24 cellular contexts compared by ENCODE assay signal in the genomic region with DNA sequence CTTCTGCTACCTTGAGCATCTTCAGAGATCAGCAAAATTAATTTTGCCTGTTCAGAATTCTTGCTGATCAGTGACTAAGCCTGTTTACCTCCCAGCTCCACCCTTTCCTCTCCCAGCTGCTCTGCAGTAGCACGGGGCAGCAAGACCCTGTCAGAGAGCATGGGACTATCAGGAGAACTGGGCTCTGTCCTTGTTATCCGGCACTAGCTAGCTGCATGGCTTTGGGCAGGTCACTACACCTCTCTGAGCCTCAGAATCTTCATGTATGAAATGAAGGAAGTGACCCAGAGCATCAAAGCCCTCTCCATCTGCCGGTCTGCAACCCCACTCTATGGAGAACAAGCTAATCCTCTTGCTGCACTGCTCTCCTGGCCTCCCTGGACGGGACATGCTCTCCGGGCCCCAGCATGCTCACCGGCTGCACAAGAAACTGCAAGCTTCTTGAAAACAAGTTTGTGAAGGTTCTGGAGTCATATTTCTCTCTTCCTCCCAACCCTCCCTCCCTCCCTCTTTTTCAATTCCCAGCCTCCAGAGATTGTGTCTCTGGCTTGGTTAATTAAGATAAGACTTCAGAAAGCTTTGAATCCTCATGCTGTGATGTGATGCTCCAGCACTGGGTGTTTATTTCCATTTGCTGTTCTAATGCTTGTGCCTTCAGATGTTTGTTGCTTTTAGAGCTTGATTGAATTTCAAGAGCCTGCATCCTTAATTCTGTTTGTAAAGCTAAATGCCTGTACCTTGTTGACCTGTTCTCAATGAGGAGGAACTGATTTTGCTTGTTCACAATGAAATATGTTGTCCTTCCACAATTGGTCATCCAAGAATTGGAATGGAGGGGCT.
DNase-seq lines count a peak whose midpoint lies in the region; ATAC-seq, FAIRE-seq and TF ChIP-seq lines count a peak whose summit lies in the region.
"Had no signal": no experiment of that assay in that cellular context is flagged by ENCODE, and none has a peak within 500 bp of the region (broad histone marks: within the 10 kb centered on the region; RNA-seq: fewer than 3 reads in every experiment).

No MANE protein-coding gene starts in this region.

- H3K4me1 Mint-ChIP-seq in CD4-positive, CD25-positive, alpha-beta regulatory T cell, result peaks cover 0 to 9% (median 0%) of the 10 kb centered on the region in 4 donors
- H3K4me1 Mint-ChIP-seq: immature natural killer cell; stimulated activated naive CD8-positive, alpha-beta T cell treated with anti-CD3 and anti-CD28 coated beads, Interleukin-15, amount 100 ng/mL, for 72 hours had no signal

- WGBS in pancreas, 2 donors, result 84 to 89% methylated on average over 6 of the region's 6 CpGs

- no peaks in the 10 kb centered on the region for H3K27me3 Mint-ChIP-seq in CD4-positive, CD25-positive, alpha-beta regulatory T cell
- H3K27me3 Mint-ChIP-seq: effector memory CD8-positive, alpha-beta T cell; stimulated activated naive CD8-positive, alpha-beta T cell treated with anti-CD3 and anti-CD28 coated beads, Interleukin-15, amount 100 ng/mL, for 72 hours had no signal

- H3K27ac Mint-ChIP-seq in CD4-positive, CD25-positive, alpha-beta regulatory T cell, result peak overlapping the region in 2 of 3 donors; percentile 54 to 82
- H3K27ac Mint-ChIP-seq: activated T-helper 1 cell treated with anti-CD3 and anti-CD28 coated beads, Interleukin-12 subunit alpha, Interleukin-12 subunit beta, Interleukin-2, Interleukin-4 antibody, amounts not matched to agents 30 ng/mL and 10 ng/mL and 1 ng/mL, durations not matched to agents 14 hours and 24 hours and 36 hours; effector memory CD8-positive, alpha-beta T cell; GM23338 had no signal

- no peaks in the 10 kb centered on the region for H3K9me3 ChIP-seq in CD4-positive, CD25-positive, alpha-beta regulatory T cell (ENCODE audit: control insufficient read depth in 2 of 2, low read length in 2 of 2)
- H3K9me3 ChIP-seq in pancreas, result no peaks in the 10 kb centered on the region
- H3K9me3 ChIP-seq: left lung had no signal

- no peak for TF ChIP-seq CTCF in pancreas (IDR thresholded peaks at IDR 0.05)

- no peak overlapping the region for H3K4me3 ChIP-seq in CD4-positive, CD25-positive, alpha-beta regulatory T cell (ENCODE audit: low read depth, low read length)
- no peak overlapping the region for H3K4me3 ChIP-seq in pancreas
- H3K4me3 ChIP-seq: coronary artery, GM23338, left lung had no signal

- no peaks in the 10 kb centered on the region for H3K27me3 ChIP-seq in CD4-positive, CD25-positive, alpha-beta regulatory T cell (ENCODE audit: control insufficient read depth, insufficient read depth, low read length)
- no peaks in the 10 kb centered on the region for H3K27me3 ChIP-seq in pancreas
- H3K27me3 ChIP-seq: left lung had no signal

- H3K36me3 Mint-ChIP-seq in CD4-positive, CD25-positive, alpha-beta regulatory T cell, result peaks cover 36% of the 10 kb centered on the region
- H3K36me3 Mint-ChIP-seq: activated naive CD4-positive, alpha-beta T cell treated with anti-CD3 and anti-CD28 coated beads, Interleukin-2, amount 50 U/mL, for 72 hours had no signal

- FAIRE-seq in pancreas (lab: Jason Lieb, UNC), result no peak
- FAIRE-seq: bronchial epithelial cell, small intestine had no signal

- H3K9me3 Mint-ChIP-seq in CD4-positive, CD25-positive, alpha-beta regulatory T cell, result no peaks in the 10 kb centered on the region
- H3K9me3 Mint-ChIP-seq: activated naive CD4-positive, alpha-beta T cell treated with anti-CD3 and anti-CD28 coated beads, Interleukin-2, amount 50 U/mL, for 72 hours; activated T-helper 1 cell treated with anti-CD3 and anti-CD28 coated beads, Interleukin-12 subunit alpha, Interleukin-12 subunit beta, Interleukin-2, Interleukin-4 antibody, amounts not matched to agents 30 ng/mL and 10 ng/mL and 1 ng/mL, durations not matched to agents 14 hours and 24 hours and 36 hours; effector memory CD8-positive, alpha-beta T cell; GM23338; immature natural killer cell; stimulated activated naive CD8-positive, alpha-beta T cell treated with anti-CD3 and anti-CD28 coated beads, Interleukin-15, amount 100 ng/mL, for 72 hours had no signal

- DNase-seq in DMS53 treated with DMSO at 0.1 percent for 48 hours (lab: John Stamatoyannopoulos, UW; ENCODE audit: unreplicated experiment) (peak; percentile 56), DMS53 (lab: John Stamatoyannopoulos, UW) (no peak), iris pigment epithelial cell (ENCODE audit: low read depth) (peak; percentile 46), pancreas (no peak), iPS-NIHi11 (ENCODE audit: low spot score) (no peak), HCEC 1CT (no peak)
- DNase-seq in CD4-positive, CD25-positive, alpha-beta regulatory T cell, result no peak
- DNase-seq: effector memory CD8-positive, alpha-beta T cell; foreskin melanocyte; immature natural killer cell; Kasumi-1; left lung; NCI-H146; SHP77 treated with DMSO at 0.1 percent for 48 hours; small intestine; stimulated activated naive CD8-positive, alpha-beta T cell treated with anti-CD3 and anti-CD28 coated beads, Interleukin-15, amount 100 ng/mL, for 72 hours had no signal

- H3K36me3 ChIP-seq in CD4-positive, CD25-positive, alpha-beta regulatory T cell (ENCODE audit: control insufficient read depth, insufficient read depth, low read length), result peaks cover 79% of the 10 kb centered on the region
- peaks cover 0 to 4% (median 0%) of the 10 kb centered on the region in 3 donors for H3K36me3 ChIP-seq in pancreas

- ATAC-seq in CD4-positive, CD25-positive, alpha-beta regulatory T cell (ENCODE audit: low read depth in 2 of 2), result no peak
- ATAC-seq in SK-N-SH treated with all-trans-retinoic acid at 6 μM for 48 hours, result peak; percentile 34; the same call in 2 of the 3 replicates
- no peak for ATAC-seq in pancreas
- ATAC-seq: activated naive CD4-positive, alpha-beta T cell treated with anti-CD3 and anti-CD28 coated beads, Interleukin-2, amount 50 U/mL, for 72 hours; effector memory CD8-positive, alpha-beta T cell; GM23338; left lung; stimulated activated naive CD8-positive, alpha-beta T cell treated with anti-CD3 and anti-CD28 coated beads, Interleukin-15, amount 100 ng/mL, for 72 hours had no signal

- H3K4me3 Mint-ChIP-seq in CD4-positive, CD25-positive, alpha-beta regulatory T cell, result no peak overlapping the region
- H3K4me3 Mint-ChIP-seq: activated T-helper 1 cell treated with anti-CD3 and anti-CD28 coated beads, Interleukin-12 subunit alpha, Interleukin-12 subunit beta, Interleukin-2, Interleukin-4 antibody, amounts not matched to agents 30 ng/mL and 10 ng/mL and 1 ng/mL, durations not matched to agents 14 hours and 24 hours and 36 hours; effector memory CD8-positive, alpha-beta T cell; GM23338; immature natural killer cell; stimulated activated naive CD8-positive, alpha-beta T cell treated with anti-CD3 and anti-CD28 coated beads, Interleukin-15, amount 100 ng/mL, for 72 hours had no signal

- H3K4me1 ChIP-seq in CD4-positive, CD25-positive, alpha-beta regulatory T cell (ENCODE audit: control insufficient read depth, insufficient read depth, low read length, poor library complexity, severe bottlenecking), result no peaks in the 10 kb centered on the region
- H3K4me1 ChIP-seq in pancreas, result no peaks in the 10 kb centered on the region
- H3K4me1 ChIP-seq: left lung had no signal

- no peak overlapping the region for H3K27ac ChIP-seq in CD4-positive, CD25-positive, alpha-beta regulatory T cell (ENCODE audit: insufficient read depth, low read length, poor library complexity, severe bottlenecking)
- H3K27ac ChIP-seq in pancreas, result no peak overlapping the region
- H3K27ac ChIP-seq: 22Rv1, C4-2B, coronary artery, left lung had no signal

- intact Hi-C loops in pancreas (cut with DNase I), result loop anchor here in 1 of 3 donors (10.0 kb wide), 1 partner anchor 153 kb away; no protein-coding TSS in a partner anchor

TF ChIP-seq in SK-N-SH treated with all-trans-retinoic acid at 6 μM for 48 hours, 23 proteins besides CTCF, POLR2A, EP300 and RAD21 (continues in another document):
- TF ChIP-seq ZNF8 (CRISPR knock-in tag; IDR thresholded peaks at IDR 0.05) (no peak), ESRRG (CRISPR knock-in tag; IDR thresholded peaks at IDR 0.05) (no peak), CSDC2 (CRISPR knock-in tag; IDR thresholded peaks at IDR 0.05) (no peak), BACH2 (CRISPR knock-in tag; IDR thresholded peaks at IDR 0.05; ENCODE audit: borderline replicate concordance) (no peak)
- TF ChIP-seq, protein P1, sequence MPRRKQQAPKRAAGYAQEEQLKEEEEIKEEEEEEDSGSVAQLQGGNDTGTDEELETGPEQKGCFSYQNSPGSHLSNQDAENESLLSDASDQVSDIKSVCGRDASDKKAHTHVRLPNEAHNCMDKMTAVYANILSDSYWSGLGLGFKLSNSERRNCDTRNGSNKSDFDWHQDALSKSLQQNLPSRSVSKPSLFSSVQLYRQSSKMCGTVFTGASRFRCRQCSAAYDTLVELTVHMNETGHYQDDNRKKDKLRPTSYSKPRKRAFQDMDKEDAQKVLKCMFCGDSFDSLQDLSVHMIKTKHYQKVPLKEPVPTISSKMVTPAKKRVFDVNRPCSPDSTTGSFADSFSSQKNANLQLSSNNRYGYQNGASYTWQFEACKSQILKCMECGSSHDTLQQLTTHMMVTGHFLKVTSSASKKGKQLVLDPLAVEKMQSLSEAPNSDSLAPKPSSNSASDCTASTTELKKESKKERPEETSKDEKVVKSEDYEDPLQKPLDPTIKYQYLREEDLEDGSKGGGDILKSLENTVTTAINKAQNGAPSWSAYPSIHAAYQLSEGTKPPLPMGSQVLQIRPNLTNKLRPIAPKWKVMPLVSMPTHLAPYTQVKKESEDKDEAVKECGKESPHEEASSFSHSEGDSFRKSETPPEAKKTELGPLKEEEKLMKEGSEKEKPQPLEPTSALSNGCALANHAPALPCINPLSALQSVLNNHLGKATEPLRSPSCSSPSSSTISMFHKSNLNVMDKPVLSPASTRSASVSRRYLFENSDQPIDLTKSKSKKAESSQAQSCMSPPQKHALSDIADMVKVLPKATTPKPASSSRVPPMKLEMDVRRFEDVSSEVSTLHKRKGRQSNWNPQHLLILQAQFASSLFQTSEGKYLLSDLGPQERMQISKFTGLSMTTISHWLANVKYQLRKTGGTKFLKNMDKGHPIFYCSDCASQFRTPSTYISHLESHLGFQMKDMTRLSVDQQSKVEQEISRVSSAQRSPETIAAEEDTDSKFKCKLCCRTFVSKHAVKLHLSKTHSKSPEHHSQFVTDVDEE (CRISPR knock-in tag; IDR thresholded peaks at IDR 0.05), result no peak
- TF ChIP-seq, protein P2, sequence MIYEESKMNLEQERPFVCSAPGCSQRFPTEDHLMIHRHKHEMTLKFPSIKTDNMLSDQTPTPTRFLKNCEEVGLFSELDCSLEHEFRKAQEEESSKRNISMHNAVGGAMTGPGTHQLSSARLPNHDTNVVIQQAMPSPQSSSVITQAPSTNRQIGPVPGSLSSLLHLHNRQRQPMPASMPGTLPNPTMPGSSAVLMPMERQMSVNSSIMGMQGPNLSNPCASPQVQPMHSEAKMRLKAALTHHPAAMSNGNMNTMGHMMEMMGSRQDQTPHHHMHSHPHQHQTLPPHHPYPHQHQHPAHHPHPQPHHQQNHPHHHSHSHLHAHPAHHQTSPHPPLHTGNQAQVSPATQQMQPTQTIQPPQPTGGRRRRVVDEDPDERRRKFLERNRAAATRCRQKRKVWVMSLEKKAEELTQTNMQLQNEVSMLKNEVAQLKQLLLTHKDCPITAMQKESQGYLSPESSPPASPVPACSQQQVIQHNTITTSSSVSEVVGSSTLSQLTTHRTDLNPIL (CRISPR knock-in tag; IDR thresholded peaks at IDR 0.05; ENCODE audit: low read depth), result no peak

Comparison
In these comparisons a context has a peak if more than half of its experiments do, and no peak if none do; other contexts are left out.
1. DNase-seq: peak in DMS53 treated with DMSO at 0.1 percent for 48 hours (single experiment) and iris pigment epithelial cell (single experiment); none in DMS53 (single experiment), CD4-positive, CD25-positive, alpha-beta regulatory T cell (0 of 3), pancreas (0 of 6), iPS-NIHi11 (single experiment) and HCEC 1CT (single experiment).